29 cellular contexts compared by ENCODE assay signal in genomic region chr3:195085356-195086130, GRCh38.
A peak's percentile ranks its signal among the peaks of the same experiment; 100 is the strongest.
DNase-seq lines count a peak whose midpoint lies in the region; ATAC-seq and TF ChIP-seq lines count a peak whose summit lies in the region.
"Had no signal": no experiment of that assay in that cellular context is flagged by ENCODE, and none has a peak within 500 bp of the region (broad histone marks: within the 10 kb centered on the region; RNA-seq: fewer than 3 reads in every experiment).

No MANE protein-coding gene starts in this region.

- H3K27me3 ChIP-seq in BLaER1 (no peaks in the 10 kb centered on the region), Panc1 (ENCODE audit: control insufficient read depth, insufficient read depth, low read length) (no peaks in the 10 kb centered on the region), left lung (no peaks in the 10 kb centered on the region), adrenal gland (no peaks in the 10 kb centered on the region)
- H3K27me3 ChIP-seq: upper lobe of left lung had no signal

- ATAC-seq in Panc1 (no peak), left lung (no peak), T-helper 17 cell (no peak)
- ATAC-seq: HCT116, PC-3, SK-N-SH treated with all-trans-retinoic acid at 6 μM for 48 hours had no signal

- POLR2A ChIA-PET in Panc1 (lab: Charles Lee), result no interaction called here

- no peak for TF ChIP-seq POLR2A in adrenal gland (IDR thresholded peaks at IDR 0.05)

- H3K9me3 ChIP-seq in BLaER1 (no peaks in the 10 kb centered on the region), Panc1 (ENCODE audit: control insufficient read depth, insufficient read depth, low read depth, low read length) (no peaks in the 10 kb centered on the region), left lung (no peaks in the 10 kb centered on the region), T-helper 17 cell (ENCODE audit: control insufficient read depth, low read length, poor library complexity, severe bottlenecking) (no peaks in the 10 kb centered on the region), adrenal gland (replicated peaks in 1 of 3) (no peaks in the 10 kb centered on the region)
- H3K9me3 ChIP-seq: upper lobe of left lung had no signal

- H3K27ac Mint-ChIP-seq in T-helper 17 cell, result no peak overlapping the region
- H3K27ac Mint-ChIP-seq: activated CD4-positive, alpha-beta memory T cell treated with anti-CD3 and anti-CD28 coated beads, Interleukin-2, amount 10 ng/mL, durations not matched to agents 7 days and 5 days; activated T-helper 1 cell treated with anti-CD3 and anti-CD28 coated beads, Interleukin-12 subunit alpha, Interleukin-12 subunit beta, Interleukin-2, Interleukin-4 antibody, amounts not matched to agents 30 ng/mL and 10 ng/mL and 1 ng/mL, durations not matched to agents 14 hours and 24 hours and 36 hours had no signal

- 93 to 95% (median 94%) methylated on average over 16 to 21 of the region's 21 CpGs for WGBS in adrenal gland, 4 donors

- no peak for DNase-seq in Panc1 (ENCODE audit: low read depth, low spot score)
- peak; percentile 17 to 38 for DNase-seq in left lung
- DNase-seq in posterior vena cava (ENCODE audit: low spot score), result peak; percentile 60
- DNase-seq in effector CD8-positive, alpha-beta T cell (lab: John Stamatoyannopoulos, UW), result no peak
- DNase-seq in SKM-1 (lab: John Stamatoyannopoulos, UW; ENCODE audit: unreplicated experiment), result no peak
- no peak for DNase-seq in T-helper 17 cell
- DNase-seq in adrenal gland, result no peak
- DNase-seq: activated CD4-positive, alpha-beta memory T cell treated with anti-CD3 and anti-CD28 coated beads, Interleukin-2, amount 10 ng/mL, durations not matched to agents 7 days and 5 days; activated CD4-positive, alpha-beta T cell treated with anti-CD3 and anti-CD28 coated beads for 1 hour; activated CD8-positive, alpha-beta memory T cell treated with anti-CD3 and anti-CD28 coated beads, Interleukin-2, amount 50 U/mL, for 48 hours; activated naive CD4-positive, alpha-beta T cell treated with anti-CD3 and anti-CD28 coated beads, Interleukin-2, amount 50 U/mL, for 16 hours; C1 segment of cervical spinal cord; caudate nucleus; COR-L47; cortex of kidney; mammary epithelial cell; MM.1S; NCI-H1930; NCI-H524 treated with DMSO at 0.1 percent for 48 hours; PC-3; stimulated activated CD4-positive, alpha-beta T cell treated with anti-CD3 and anti-CD28 coated beads, Interleukin-15, amount 100 ng/mL, for 24 hours; stimulated activated CD4-positive, alpha-beta T cell treated with anti-CD3 and anti-CD28 coated beads, Interleukin-4, amount 100 ng/mL, for 4 hours; substantia nigra; T-helper 2 cell; upper lobe of left lung had no signal

- no peak for TF ChIP-seq CTCF in Panc1 (IDR thresholded peaks at IDR 0.05)
- no peak for TF ChIP-seq CTCF in left lung (IDR thresholded peaks at IDR 0.05)
- TF ChIP-seq CTCF in adrenal gland (IDR thresholded peaks at IDR 0.05), result no peak

- no peaks in the 10 kb centered on the region for H3K36me3 Mint-ChIP-seq in T-helper 17 cell (ENCODE audit: low read depth)

- BruUV-seq in Panc1 (replicated peaks; lab: Mats Ljungman, UMichigan), result no TSS peak

- in situ Hi-C loops in Panc1 (cut with HindIII; ENCODE audit: low pct_unique_long_range_greater_than_20kb, low sequenced_read_pairs), result no loop called here

- H3K4me3 ChIP-seq in BLaER1 (no peak overlapping the region), Panc1 (ENCODE audit: low read depth in 2 of 2, low read length in 2 of 2) (no peak overlapping the region), left lung (no peak overlapping the region), adrenal gland (no peak overlapping the region)
- H3K4me3 ChIP-seq: upper lobe of left lung had no signal

- no peaks in the 10 kb centered on the region for H3K27me3 Mint-ChIP-seq in T-helper 17 cell
- H3K27me3 Mint-ChIP-seq: activated CD4-positive, alpha-beta memory T cell treated with anti-CD3 and anti-CD28 coated beads, Interleukin-2, amount 10 ng/mL, durations not matched to agents 7 days and 5 days had no signal

- intact Hi-C loops in Panc1 (cut with micrococcal nuclease; ENCODE audit: unreplicated experiment), result no loop called here
- intact Hi-C loops in left lung (cut with DNase I), result no loop called here
- intact Hi-C loops in posterior vena cava (cut with DNase I), result no loop called here
- intact Hi-C loops in adrenal gland (cut with DNase I), result no loop called here

- H4K20me1 ChIP-seq in BLaER1, result peaks cover 5% of the 10 kb centered on the region; the same call in 1 of the 2 replicates

- H3K36me3 ChIP-seq in BLaER1, result no peaks in the 10 kb centered on the region
- no peaks in the 10 kb centered on the region for H3K36me3 ChIP-seq in Panc1 (ENCODE audit: control insufficient read depth, insufficient read depth, low read length)
- no peaks in the 10 kb centered on the region for H3K36me3 ChIP-seq in left lung
- H3K36me3 ChIP-seq in adrenal gland (replicated peaks in 1 of 2), result no peaks in the 10 kb centered on the region
- H3K36me3 ChIP-seq: upper lobe of left lung had no signal

- peaks cover 7% of the 10 kb centered on the region for H3K4me1 Mint-ChIP-seq in T-helper 17 cell

- no peak overlapping the region for H3K9ac ChIP-seq in BLaER1

- H3K4me2 ChIP-seq in BLaER1, result peak overlapping the region; percentile 95

- peaks cover 69% of the 10 kb centered on the region for H3K4me1 ChIP-seq in BLaER1
- H3K4me1 ChIP-seq in Panc1 (ENCODE audit: control insufficient read depth, insufficient read depth, low read length), result peaks cover 34% of the 10 kb centered on the region
- H3K4me1 ChIP-seq in left lung, result peaks cover 0 to 17% of the 10 kb centered on the region in 2 donors
- H3K4me1 ChIP-seq in adrenal gland (replicated peaks in 1 of 2), result no peaks in the 10 kb centered on the region

- CTCF ChIA-PET in Panc1 (lab: Charles Lee), result no interaction called here

- peak overlapping the region; percentile 56 for H3K27ac ChIP-seq in BLaER1
- peak overlapping the region; percentile 57; the same call in 1 of the 2 replicates for H3K27ac ChIP-seq in Panc1 (ENCODE audit: low read length)
- H3K27ac ChIP-seq in left lung, result no peak overlapping the region
- no peak overlapping the region for H3K27ac ChIP-seq in adrenal gland
- H3K27ac ChIP-seq: upper lobe of left lung had no signal

- no peak overlapping the region for H3K4me3 Mint-ChIP-seq in T-helper 17 cell
- H3K4me3 Mint-ChIP-seq: activated CD4-positive, alpha-beta memory T cell treated with anti-CD3 and anti-CD28 coated beads, Interleukin-2, amount 10 ng/mL, durations not matched to agents 7 days and 5 days; activated T-helper 1 cell treated with anti-CD3 and anti-CD28 coated beads, Interleukin-12 subunit alpha, Interleukin-12 subunit beta, Interleukin-2, Interleukin-4 antibody, amounts not matched to agents 30 ng/mL and 10 ng/mL and 1 ng/mL, durations not matched to agents 14 hours and 24 hours and 36 hours had no signal

Comparison
In these comparisons a context has a peak if more than half of its experiments do, and no peak if none do; other contexts are left out.
1. H3K27ac ChIP-seq: peak in BLaER1 (single experiment) and Panc1 (single experiment); none in left lung (0 of 2) and adrenal gland (0 of 5).
2. DNase-seq: peak in left lung (2 of 2) and posterior vena cava (single experiment); none in Panc1 (single experiment), effector CD8-positive, alpha-beta T cell (single experiment), SKM-1 (single experiment), T-helper 17 cell (0 of 3) and adrenal gland (0 of 7).